Comparison of ENCODE assay signal across 8 cellular contexts in genomic region chr1:153922838-153923652, GRCh38.
DNase-seq lines count a peak whose midpoint lies in the region; ATAC-seq and TF ChIP-seq lines count a peak whose summit lies in the region.

Gene GATAD2B, minus strand, starts transcription at chr1:153922972. Its CDS starts 94,625 bp downstream, at chr1:153828347.

- peaks cover 57% of the 10 kb centered on the region for H3K79me2 ChIP-seq in OCI-LY3 (ENCODE audit: low read length)

- peaks cover 36% of the 10 kb centered on the region for H4K20me1 ChIP-seq in OCI-LY3 (ENCODE audit: insufficient read depth, low read length)

- H3K36me3 ChIP-seq in OCI-LY3 (replicated peaks; ENCODE audit: low read depth, low read length), result peaks cover 9% of the 10 kb centered on the region

- H3K9me3 ChIP-seq in OCI-LY3 (ENCODE audit: insufficient read depth, low read length), result no peaks in the 10 kb centered on the region

- peaks cover 24% of the 10 kb centered on the region for H3K4me1 ChIP-seq in OCI-LY3 (ENCODE audit: low read length)

- peak; percentile 88 for ATAC-seq in GM21515 (IDR thresholded peaks at IDR 0.05; ENCODE audit: unreplicated experiment)

- DNase-seq in D341Med (ENCODE audit: low spot score) (peak; percentile 98), HuH-7 (ENCODE audit: low spot score) (peak; percentile 99), epidermal melanocyte (ENCODE audit: insufficient read length, low spot score) (peak; percentile 98), middle frontal gyrus (ENCODE audit: extremely low spot score, low spot score) (peak; percentile 98)
- peak; percentile 99 for DNase-seq in activated CD8-positive, alpha-beta memory T cell treated with anti-CD3 and anti-CD28 coated beads, Interleukin-2, amount 50 U/mL, for 48 hours
- DNase-seq in stimulated activated CD8-positive, alpha-beta memory T cell treated with anti-CD3 and anti-CD28 coated beads, Interleukin-2, amount 100 ng/mL, for 48 hours (ENCODE audit: low read depth in 2 of 2), result peak; percentile 95 to 97

- H3K27me3 ChIP-seq in OCI-LY3 (ENCODE audit: low read depth, low read length), result no peaks in the 10 kb centered on the region

- TF ChIP-seq CTCF in OCI-LY3 (IDR thresholded peaks at IDR 0.05; ENCODE audit: low read depth, low read length), result no peak

- peak within 1 kb of the TSS; percentile 89 for H3K4me2 ChIP-seq in OCI-LY3 (ENCODE audit: low read length)

- peak within 1 kb of the TSS; percentile 95 for H3K9ac ChIP-seq in OCI-LY3 (ENCODE audit: low read length)

- H2AFZ ChIP-seq in OCI-LY3 (ENCODE audit: low read depth, low read length), result peak within 1 kb of the TSS; percentile 33; the same call in 1 of the 2 replicates

- H3K27ac ChIP-seq in OCI-LY3 (ENCODE audit: low read length), result peak within 1 kb of the TSS; percentile 84

- H3K4me3 ChIP-seq in OCI-LY3 (ENCODE audit: low read length), result peak within 1 kb of the TSS; percentile 83

Comparison
In these comparisons a context has a peak if more than half of its experiments do, and no peak if none do; other contexts are left out.
1. Peak in every context shown above with its lines: DNase-seq, ATAC-seq, H3K4me3 ChIP-seq and H3K27ac ChIP-seq.